In genomic region chr4:103934178-103934789, GRCh38 we compare ENCODE assay signal across 8 cellular contexts.
DNase-seq lines count a peak whose midpoint lies in the region; ATAC-seq and TF ChIP-seq lines count a peak whose summit lies in the region.

No MANE protein-coding gene starts in this region.

- DNase-seq in DMS 273 (lab: John Stamatoyannopoulos, UW; ENCODE audit: unreplicated experiment) (peak; percentile 65), NCI-H2171 treated with DMSO at 0.1 percent for 48 hours (lab: John Stamatoyannopoulos, UW) (peak; percentile 7), astrocyte of the spinal cord (ENCODE audit: low read depth, low spot score) (peak; percentile 65), left kidney (ENCODE audit: low read depth, low spot score) (peak; percentile 63), omental fat pad (ENCODE audit: low spot score) (no peak), islet precursor cell (no peak)

- TF ChIP-seq CTCF in astrocyte of the spinal cord (IDR thresholded peaks at IDR 0.05; ENCODE audit: low read depth, low read length) = peak; percentile 56
- peak in 1 of 3 donors; percentile 20 for TF ChIP-seq CTCF in omental fat pad (IDR thresholded peaks at IDR 0.05)

- ATAC-seq in GM18907 (IDR thresholded peaks at IDR 0.05; ENCODE audit: unreplicated experiment) = peak; percentile 87
- ATAC-seq in HG03066 (IDR thresholded peaks at IDR 0.05; ENCODE audit: low read depth, unreplicated experiment) = peak; percentile 90
- ATAC-seq in omental fat pad (ENCODE audit: low FRiP score) = no peak

- in situ Hi-C loops in astrocyte of the spinal cord (cut with HindIII; ENCODE audit: low sequenced_read_pairs) = no loop called here

- no peak overlapping the region for H3K4me3 ChIP-seq in astrocyte of the spinal cord (ENCODE audit: low read depth, low read length)

Comparison
In these comparisons a context has a peak if more than half of its experiments do, and no peak if none do; other contexts are left out.
1. DNase-seq: peak in DMS 273 (single experiment), NCI-H2171 treated with DMSO at 0.1 percent for 48 hours (single experiment), astrocyte of the spinal cord (single experiment) and left kidney (single experiment); none in omental fat pad (single experiment) and islet precursor cell (single experiment).